8 cellular contexts compared by ENCODE assay signal in the genomic region with DNA sequence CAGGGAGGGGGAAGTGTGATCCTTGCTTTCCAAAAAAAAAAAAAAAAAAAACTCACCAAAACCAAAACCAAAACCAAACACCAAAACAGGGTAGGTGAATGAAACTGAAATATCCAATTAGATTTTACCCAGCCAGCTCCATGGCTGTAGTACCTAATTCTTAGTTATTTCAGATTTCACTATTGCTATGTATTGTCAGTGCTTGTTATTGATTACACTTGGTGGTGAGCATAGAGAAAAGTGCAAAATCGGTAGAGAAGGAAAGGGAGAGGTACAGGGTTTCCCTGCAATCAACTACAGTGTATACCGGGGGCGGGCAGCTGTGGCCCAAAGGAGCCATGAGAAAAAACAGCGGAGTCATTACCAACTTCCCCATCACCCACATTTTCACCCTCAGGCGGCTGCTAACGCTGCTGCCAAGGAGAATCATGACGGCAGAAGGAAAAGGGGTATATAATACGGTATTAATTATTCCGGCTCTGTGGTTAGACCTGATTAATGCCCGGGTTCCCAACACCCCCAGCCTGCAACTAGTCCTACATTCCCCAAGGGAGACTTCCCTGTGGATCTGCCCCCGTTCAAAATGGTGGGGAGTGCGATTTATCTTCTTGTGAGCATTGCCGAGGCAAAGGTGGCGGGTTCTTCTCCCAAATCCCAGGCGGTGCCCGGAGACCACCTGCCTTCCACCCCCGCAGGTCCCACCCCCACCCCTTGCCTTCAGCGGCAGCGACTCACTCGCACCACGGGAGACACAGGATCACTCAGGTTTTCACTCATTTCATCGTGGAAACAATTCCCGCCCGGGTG. TPM values are rescaled to one million over a fixed set of nuclear protein-coding genes. Genes with fewer than 3 reads are reported as not detected.
DNase-seq lines count a peak whose midpoint lies in the region; ATAC-seq and TF ChIP-seq lines count a peak whose summit lies in the region.

C6orf62 (minus strand) TSS at position 30 of the 807 bp plus-strand sequence. CDS start 486 bp downstream, outside the sequence.

- H3K9me3 Mint-ChIP-seq in activated CD4-positive, alpha-beta T cell treated with anti-CD3 and anti-CD28 coated beads for 36 hours (ENCODE audit: low read depth): no peaks in the 10 kb centered on the region

- H3K4me1 Mint-ChIP-seq in activated CD4-positive, alpha-beta T cell treated with anti-CD3 and anti-CD28 coated beads for 36 hours: peaks cover 46% of the 10 kb centered on the region

- POLR2A ChIA-PET in activated CD4-positive, alpha-beta T cell treated with anti-CD3 and anti-CD28 coated beads for 36 hours (lab: Charles Lee): interaction anchor here (0.7 to 2.5 kb wide), 7 partner anchors 18 to 518 kb away, joined by 3 to 23 read pairs (median 7); no protein-coding TSS in a partner anchor

- no peaks in the 10 kb centered on the region for H3K27me3 ChIP-seq in lower lobe of right lung (ENCODE audit: low read depth)

- H3K4me3 Mint-ChIP-seq in activated CD4-positive, alpha-beta T cell treated with anti-CD3 and anti-CD28 coated beads for 36 hours: peak within 1 kb of the TSS; percentile 99

- peaks cover 59% of the 10 kb centered on the region for H3K36me3 Mint-ChIP-seq in activated CD4-positive, alpha-beta T cell treated with anti-CD3 and anti-CD28 coated beads for 36 hours (ENCODE audit: low read depth)

- CTCF ChIA-PET in activated CD4-positive, alpha-beta T cell treated with anti-CD3 and anti-CD28 coated beads for 36 hours (lab: Charles Lee): interaction anchor here (0.6 to 2.1 kb wide), 11 partner anchors 9 to 299 kb away, joined by 3 to 9 read pairs (median 3); partner anchors contain the start of genes ACOT13, GMNN and TDP2

- DNase-seq in NCI-H146 (lab: John Stamatoyannopoulos, UW) (peak; percentile 28), NCI-H146 treated with DMSO at 0.1 percent for 48 hours (lab: John Stamatoyannopoulos, UW; ENCODE audit: unreplicated experiment) (no peak), M059J (ENCODE audit: low read depth) (peak; percentile 80), dermis microvascular lymphatic vessel endothelial cell (ENCODE audit: low read depth in 2 of 2) (peak in 1 of 2 donors; percentile 31), lower lobe of right lung (peak; percentile 65)
- DNase-seq in activated CD4-positive, alpha-beta T cell treated with anti-CD3 and anti-CD28 coated beads for 36 hours: peak; percentile 80
- peak; percentile 17 to 33 (median 20) for DNase-seq in stimulated activated CD4-positive, alpha-beta T cell treated with anti-CD3 and anti-CD28 coated beads, TNF-alpha, amount 100 ng/mL, for 4 hours (ENCODE audit: low read depth in 3 of 3)

- H3K27ac Mint-ChIP-seq in activated CD4-positive, alpha-beta T cell treated with anti-CD3 and anti-CD28 coated beads for 36 hours: peak within 1 kb of the TSS; percentile 98

- ATAC-seq in activated CD4-positive, alpha-beta T cell treated with anti-CD3 and anti-CD28 coated beads for 36 hours: peak; percentile 13
- ATAC-seq in lower lobe of right lung (no peak), GM21360 (IDR thresholded peaks at IDR 0.05; ENCODE audit: unreplicated experiment) (no peak)

- no peaks in the 10 kb centered on the region for H3K27me3 Mint-ChIP-seq in activated CD4-positive, alpha-beta T cell treated with anti-CD3 and anti-CD28 coated beads for 36 hours

- H3K36me3 ChIP-seq in lower lobe of right lung: peaks cover 26% of the 10 kb centered on the region

- intact Hi-C loops in activated CD4-positive, alpha-beta T cell treated with anti-CD3 and anti-CD28 coated beads for 36 hours (cut with DNase I, micrococcal nuclease): loop anchor here (1.0 to 10.0 kb wide), 4 partner anchors 19 to 298 kb away; no protein-coding TSS in a partner anchor
- intact Hi-C loops in lower lobe of right lung (cut with DNase I): no loop called here

- peak within 1 kb of the TSS; percentile 87 for H3K4me3 ChIP-seq in lower lobe of right lung

- TF ChIP-seq CTCF in lower lobe of right lung (IDR thresholded peaks at IDR 0.05): no peak

- peak within 1 kb of the TSS; percentile 99 for H3K27ac ChIP-seq in lower lobe of right lung

- H3K4me1 ChIP-seq in lower lobe of right lung: peaks cover 43% of the 10 kb centered on the region

- no peaks in the 10 kb centered on the region for H3K9me3 ChIP-seq in lower lobe of right lung

RNA-seq across cellular contexts. Expression of gene C6orf62, which starts in this region (rescaled TPM):
- 181 and 379 TPM in 2 replicates for total RNA-seq in M059J (2014; rRNA removed; shearing (Covaris generic))
- 100 to 1,000 TPM; 141 to 147 TPM for total RNA-seq in activated CD4-positive, alpha-beta T cell treated with anti-CD3 and anti-CD28 coated beads for 36 hours
- total RNA-seq in dermis microvascular lymphatic vessel endothelial cell (103 and 104 TPM in 2 replicates), lower lobe of right lung (123 TPM)
